1 cellular context compared by ENCODE assay signal in genomic region chr2:147843864-147844690, GRCh38.
TF ChIP-seq lines count a peak whose summit lies in the region.

No MANE protein-coding gene starts in this region.

TF ChIP-seq in K562, 482 proteins besides CTCF, POLR2A, EP300 and RAD21 (continued from another document and continues in another):
- TF ChIP-seq, protein P1, sequence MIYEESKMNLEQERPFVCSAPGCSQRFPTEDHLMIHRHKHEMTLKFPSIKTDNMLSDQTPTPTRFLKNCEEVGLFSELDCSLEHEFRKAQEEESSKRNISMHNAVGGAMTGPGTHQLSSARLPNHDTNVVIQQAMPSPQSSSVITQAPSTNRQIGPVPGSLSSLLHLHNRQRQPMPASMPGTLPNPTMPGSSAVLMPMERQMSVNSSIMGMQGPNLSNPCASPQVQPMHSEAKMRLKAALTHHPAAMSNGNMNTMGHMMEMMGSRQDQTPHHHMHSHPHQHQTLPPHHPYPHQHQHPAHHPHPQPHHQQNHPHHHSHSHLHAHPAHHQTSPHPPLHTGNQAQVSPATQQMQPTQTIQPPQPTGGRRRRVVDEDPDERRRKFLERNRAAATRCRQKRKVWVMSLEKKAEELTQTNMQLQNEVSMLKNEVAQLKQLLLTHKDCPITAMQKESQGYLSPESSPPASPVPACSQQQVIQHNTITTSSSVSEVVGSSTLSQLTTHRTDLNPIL (CRISPR knock-in tag; IDR thresholded peaks at IDR 0.05) = no peak
- TF ChIP-seq CBFB (CRISPR knock-in tag; IDR thresholded peaks at IDR 0.05) (no peak), ZC3H8 (IDR thresholded peaks at IDR 0.05) (no peak), SMARCA4 (IDR thresholded peaks at IDR 0.05) (no peak), CAMTA2 (CRISPR knock-in tag; conservative IDR thresholded peaks at IDR 0.05) (no peak), ZBTB5 (IDR thresholded peaks at IDR 0.05) (no peak), RHOXF2B (CRISPR knock-in tag; conservative IDR thresholded peaks at IDR 0.05) (no peak), ZNF584 (CRISPR knock-in tag; IDR thresholded peaks at IDR 0.05; ENCODE audit: low read depth) (no peak), ZNF696 (CRISPR knock-in tag; conservative IDR thresholded peaks at IDR 0.05) (no peak), PHF21A (IDR thresholded peaks at IDR 0.05; ENCODE audit: borderline replicate concordance, low read depth) (no peak), MCM7 (IDR thresholded peaks at IDR 0.05) (no peak), SAFB2 (IDR thresholded peaks at IDR 0.05; ENCODE audit: borderline replicate concordance, low read depth, low read length, severe bottlenecking) (no peak), TSHZ1 (CRISPR knock-in tag; IDR thresholded peaks at IDR 0.05) (no peak), FOXA1 (IDR thresholded peaks at IDR 0.05; ENCODE audit: borderline replicate concordance) (no peak), POLR2AphosphoS2 (IDR thresholded peaks at IDR 0.05; ENCODE audit: low read length) (no peak), ARID3A (IDR thresholded peaks at IDR 0.05; ENCODE audit: borderline replicate concordance, low read depth, low read length) (no peak), STAT6 (CRISPR knock-in tag; IDR thresholded peaks at IDR 0.05) (no peak), HCFC1 (IDR thresholded peaks at IDR 0.05; ENCODE audit: low read depth, low read length) (no peak), POU5F1 (IDR thresholded peaks at IDR 0.05; ENCODE audit: borderline replicate concordance, low read depth, low read length, partially characterized antibody) (no peak), ZNF239 (CRISPR knock-in tag; IDR thresholded peaks at IDR 0.05) (no peak), ZNF583 (CRISPR knock-in tag; IDR thresholded peaks at IDR 0.05) (no peak), HLTF (IDR thresholded peaks at IDR 0.05) (no peak), RFX5 (IDR thresholded peaks at IDR 0.05; ENCODE audit: low read depth, low read length) (no peak), KAT8 (IDR thresholded peaks at IDR 0.05; ENCODE audit: low read depth) (no peak), NCOA2 (IDR thresholded peaks at IDR 0.05; ENCODE audit: partially characterized antibody in 2 of 2) (no peak), IRF2 (CRISPR knock-in tag; IDR thresholded peaks at IDR 0.05) (no peak), SMARCB1 (IDR thresholded peaks at IDR 0.05; ENCODE audit: insufficient read length, low read depth) (no peak), PHF8 (IDR thresholded peaks at IDR 0.05; ENCODE audit: borderline replicate concordance, low read length) (peak; percentile 67), RFX1 (IDR thresholded peaks at IDR 0.05) (no peak), FOXJ3 (CRISPR knock-in tag; IDR thresholded peaks at IDR 0.05) (no peak), DIDO1 (tag; IDR thresholded peaks at IDR 0.05; ENCODE audit: low read depth) (no peak), POLR3G (IDR thresholded peaks at IDR 0.05; ENCODE audit: extremely low read depth, insufficient read length, insufficient replicate concordance) (no peak), BCL6 (CRISPR knock-in tag; IDR thresholded peaks at IDR 0.05) (no peak), ZNF444 (CRISPR knock-in tag; IDR thresholded peaks at IDR 0.05) (no peak), SIN3B (IDR thresholded peaks at IDR 0.05; ENCODE audit: low read depth) (peak; percentile 67; the same call in 1 of the 2 replicates), ZNF140 (CRISPR knock-in tag; IDR thresholded peaks at IDR 0.05) (no peak)
- TF ChIP-seq, protein P2, sequence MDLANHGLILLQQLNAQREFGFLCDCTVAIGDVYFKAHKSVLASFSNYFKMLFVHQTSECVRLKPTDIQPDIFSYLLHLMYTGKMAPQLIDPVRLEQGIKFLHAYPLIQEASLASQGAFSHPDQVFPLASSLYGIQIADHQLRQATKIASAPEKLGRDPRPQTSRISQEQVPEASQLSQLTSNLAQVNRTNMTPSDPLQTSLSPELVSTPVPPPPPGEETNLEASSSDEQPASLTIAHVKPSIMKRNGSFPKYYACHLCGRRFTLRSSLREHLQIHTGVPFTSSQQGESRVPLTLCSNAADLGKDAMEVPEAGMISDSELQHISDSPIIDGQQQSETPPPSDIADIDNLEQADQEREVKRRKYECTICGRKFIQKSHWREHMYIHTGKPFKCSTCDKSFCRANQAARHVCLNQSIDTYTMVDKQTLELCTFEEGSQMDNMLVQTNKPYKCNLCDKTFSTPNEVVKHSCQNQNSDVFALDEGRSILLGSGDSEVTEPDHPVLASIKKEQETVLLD (IDR thresholded peaks at IDR 0.05) = no peak
- TF ChIP-seq, protein P3, sequence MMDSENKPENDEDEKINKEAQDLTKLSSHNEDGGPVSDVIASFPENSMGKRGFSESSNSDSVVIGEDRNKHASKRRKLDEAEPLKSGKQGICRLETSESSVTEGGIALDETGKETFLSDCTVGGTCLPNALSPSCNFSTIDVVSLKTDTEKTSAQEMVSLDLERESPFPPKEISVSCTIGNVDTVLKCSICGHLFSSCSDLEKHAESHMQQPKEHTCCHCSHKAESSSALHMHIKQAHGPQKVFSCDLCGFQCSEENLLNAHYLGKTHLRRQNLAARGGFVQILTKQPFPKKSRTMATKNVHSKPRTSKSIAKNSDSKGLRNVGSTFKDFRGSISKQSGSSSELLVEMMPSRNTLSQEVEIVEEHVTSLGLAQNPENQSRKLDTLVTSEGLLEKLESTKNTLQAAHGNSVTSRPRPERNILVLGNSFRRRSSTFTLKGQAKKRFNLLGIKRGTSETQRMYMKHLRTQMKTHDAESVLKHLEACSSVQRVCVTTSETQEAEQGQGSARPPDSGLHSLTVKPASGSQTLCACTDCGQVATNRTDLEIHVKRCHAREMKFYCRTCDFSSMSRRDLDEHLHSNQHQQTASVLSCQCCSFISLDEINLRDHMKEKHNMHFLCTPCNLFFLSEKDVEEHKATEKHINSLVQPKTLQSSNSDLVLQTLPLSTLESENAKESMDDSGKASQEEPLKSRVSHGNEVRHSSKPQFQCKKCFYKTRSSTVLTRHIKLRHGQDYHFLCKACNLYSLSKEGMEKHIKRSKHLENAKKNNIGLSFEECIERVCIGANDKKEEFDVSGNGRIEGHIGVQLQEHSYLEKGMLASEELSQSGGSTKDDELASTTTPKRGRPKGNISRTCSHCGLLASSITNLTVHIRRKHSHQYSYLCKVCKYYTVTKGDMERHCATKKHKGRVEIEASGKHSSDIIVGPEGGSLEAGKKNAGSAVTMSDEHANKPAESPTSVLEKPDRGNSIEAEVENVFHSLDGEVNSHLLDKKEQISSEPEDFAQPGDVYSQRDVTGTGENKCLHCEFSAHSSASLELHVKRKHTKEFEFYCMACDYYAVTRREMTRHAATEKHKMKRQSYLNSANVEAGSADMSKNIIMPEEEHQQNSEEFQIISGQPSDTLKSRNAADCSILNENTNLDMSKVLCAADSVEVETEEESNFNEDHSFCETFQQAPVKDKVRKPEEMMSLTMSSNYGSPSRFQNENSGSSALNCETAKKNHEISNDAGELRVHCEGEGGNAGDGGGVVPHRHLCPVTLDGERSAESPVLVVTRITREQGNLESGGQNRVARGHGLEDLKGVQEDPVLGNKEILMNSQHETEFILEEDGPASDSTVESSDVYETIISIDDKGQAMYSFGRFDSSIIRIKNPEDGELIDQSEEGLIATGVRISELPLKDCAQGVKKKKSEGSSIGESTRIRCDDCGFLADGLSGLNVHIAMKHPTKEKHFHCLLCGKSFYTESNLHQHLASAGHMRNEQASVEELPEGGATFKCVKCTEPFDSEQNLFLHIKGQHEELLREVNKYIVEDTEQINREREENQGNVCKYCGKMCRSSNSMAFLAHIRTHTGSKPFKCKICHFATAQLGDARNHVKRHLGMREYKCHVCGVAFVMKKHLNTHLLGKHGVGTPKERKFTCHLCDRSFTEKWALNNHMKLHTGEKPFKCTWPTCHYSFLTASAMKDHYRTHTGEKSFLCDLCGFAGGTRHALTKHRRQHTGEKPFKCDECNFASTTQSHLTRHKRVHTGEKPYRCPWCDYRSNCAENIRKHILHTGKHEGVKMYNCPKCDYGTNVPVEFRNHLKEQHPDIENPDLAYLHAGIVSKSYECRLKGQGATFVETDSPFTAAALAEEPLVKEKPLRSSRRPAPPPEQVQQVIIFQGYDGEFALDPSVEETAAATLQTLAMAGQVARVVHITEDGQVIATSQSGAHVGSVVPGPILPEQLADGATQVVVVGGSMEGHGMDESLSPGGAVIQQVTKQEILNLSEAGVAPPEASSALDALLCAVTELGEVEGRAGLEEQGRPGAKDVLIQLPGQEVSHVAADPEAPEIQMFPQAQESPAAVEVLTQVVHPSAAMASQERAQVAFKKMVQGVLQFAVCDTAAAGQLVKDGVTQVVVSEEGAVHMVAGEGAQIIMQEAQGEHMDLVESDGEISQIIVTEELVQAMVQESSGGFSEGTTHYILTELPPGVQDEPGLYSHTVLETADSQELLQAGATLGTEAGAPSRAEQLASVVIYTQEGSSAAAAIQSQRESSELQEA (IDR thresholded peaks at IDR 0.05; ENCODE audit: low read depth) = no peak
- TF ChIP-seq, protein P4, sequence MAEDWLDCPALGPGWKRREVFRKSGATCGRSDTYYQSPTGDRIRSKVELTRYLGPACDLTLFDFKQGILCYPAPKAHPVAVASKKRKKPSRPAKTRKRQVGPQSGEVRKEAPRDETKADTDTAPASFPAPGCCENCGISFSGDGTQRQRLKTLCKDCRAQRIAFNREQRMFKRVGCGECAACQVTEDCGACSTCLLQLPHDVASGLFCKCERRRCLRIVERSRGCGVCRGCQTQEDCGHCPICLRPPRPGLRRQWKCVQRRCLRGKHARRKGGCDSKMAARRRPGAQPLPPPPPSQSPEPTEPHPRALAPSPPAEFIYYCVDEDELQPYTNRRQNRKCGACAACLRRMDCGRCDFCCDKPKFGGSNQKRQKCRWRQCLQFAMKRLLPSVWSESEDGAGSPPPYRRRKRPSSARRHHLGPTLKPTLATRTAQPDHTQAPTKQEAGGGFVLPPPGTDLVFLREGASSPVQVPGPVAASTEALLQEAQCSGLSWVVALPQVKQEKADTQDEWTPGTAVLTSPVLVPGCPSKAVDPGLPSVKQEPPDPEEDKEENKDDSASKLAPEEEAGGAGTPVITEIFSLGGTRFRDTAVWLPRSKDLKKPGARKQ (CRISPR knock-in tag; IDR thresholded peaks at IDR 0.05) = peak; percentile 94; the same call in 1 of the 2 replicates
